10 cellular contexts compared by ENCODE assay signal in genomic region chr5:5881294-5881693, GRCh38.
DNase-seq lines count a peak whose midpoint lies in the region; ATAC-seq and TF ChIP-seq lines count a peak whose summit lies in the region.
"Had no signal": no experiment of that assay in that cellular context is flagged by ENCODE, and none has a peak within 500 bp of the region (broad histone marks: within the 10 kb centered on the region; RNA-seq: fewer than 3 reads in every experiment).

No MANE protein-coding gene starts in this region.

- H3K27ac Mint-ChIP-seq in activated CD8-positive, alpha-beta T cell treated with anti-CD3 and anti-CD28 coated beads for 36 hours = no peak overlapping the region
- no peak overlapping the region for H3K27ac Mint-ChIP-seq in activated CD8-positive, alpha-beta T cell treated with anti-CD3 and anti-CD28 coated beads, Interleukin-2, amount 10 ng/mL, durations not matched to agents 7 days and 5 days
- H3K27ac Mint-ChIP-seq in progenitor cell of endocrine pancreas = no peak overlapping the region
- H3K27ac Mint-ChIP-seq in immature natural killer cell = no peak overlapping the region

- H3K36me3 ChIP-seq in H7 (replicated peaks; ENCODE audit: control insufficient read depth, insufficient read depth, low read length) (no peaks in the 10 kb centered on the region), Peyer's patch (no peaks in the 10 kb centered on the region)

- TF ChIP-seq POLR2A in Peyer's patch (IDR thresholded peaks at IDR 0.05) = no peak

- H3K4me1 Mint-ChIP-seq in activated CD8-positive, alpha-beta T cell treated with anti-CD3 and anti-CD28 coated beads for 36 hours (ENCODE audit: low read depth) = no peaks in the 10 kb centered on the region
- no peaks in the 10 kb centered on the region for H3K4me1 Mint-ChIP-seq in activated CD8-positive, alpha-beta T cell treated with anti-CD3 and anti-CD28 coated beads, Interleukin-2, amount 10 ng/mL, durations not matched to agents 7 days and 5 days (ENCODE audit: low read depth)
- H3K4me1 Mint-ChIP-seq in progenitor cell of endocrine pancreas (ENCODE audit: low read depth) = peaks cover 6% of the 10 kb centered on the region
- no peaks in the 10 kb centered on the region for H3K4me1 Mint-ChIP-seq in immature natural killer cell

- H3K27me3 Mint-ChIP-seq in activated CD8-positive, alpha-beta T cell treated with anti-CD3 and anti-CD28 coated beads for 36 hours = peaks cover 21% of the 10 kb centered on the region
- no peaks in the 10 kb centered on the region for H3K27me3 Mint-ChIP-seq in activated CD8-positive, alpha-beta T cell treated with anti-CD3 and anti-CD28 coated beads, Interleukin-2, amount 10 ng/mL, durations not matched to agents 7 days and 5 days (ENCODE audit: low read depth)
- H3K27me3 Mint-ChIP-seq in progenitor cell of endocrine pancreas (peaks cover 29% of the 10 kb centered on the region), immature natural killer cell (ENCODE audit: low read depth in 3 of 3) (peaks cover 0 to 4% (median 4%) of the 10 kb centered on the region in 3 donors)

- ATAC-seq in activated CD8-positive, alpha-beta T cell treated with anti-CD3 and anti-CD28 coated beads for 36 hours = no peak
- no peak for ATAC-seq in activated CD8-positive, alpha-beta T cell treated with anti-CD3 and anti-CD28 coated beads, Interleukin-2, amount 10 ng/mL, durations not matched to agents 7 days and 5 days
- ATAC-seq in HG03097 (IDR thresholded peaks at IDR 0.05; ENCODE audit: low FRiP score, unreplicated experiment) = no peak

- no peak overlapping the region for H3K4me3 Mint-ChIP-seq in activated CD8-positive, alpha-beta T cell treated with anti-CD3 and anti-CD28 coated beads for 36 hours
- H3K4me3 Mint-ChIP-seq in activated CD8-positive, alpha-beta T cell treated with anti-CD3 and anti-CD28 coated beads, Interleukin-2, amount 10 ng/mL, durations not matched to agents 7 days and 5 days = no peak overlapping the region
- H3K4me3 Mint-ChIP-seq in progenitor cell of endocrine pancreas (ENCODE audit: low read depth) = no peak overlapping the region
- no peak overlapping the region for H3K4me3 Mint-ChIP-seq in immature natural killer cell

- H3K27me3 ChIP-seq in H7 (ENCODE audit: control insufficient read depth, insufficient read depth, low read length) = no peaks in the 10 kb centered on the region
- H3K27me3 ChIP-seq in Peyer's patch = no peaks in the 10 kb centered on the region

- CTCF ChIA-PET in activated CD8-positive, alpha-beta T cell treated with anti-CD3 and anti-CD28 coated beads for 36 hours (lab: Charles Lee) = interaction anchor here (1.1 kb wide), 1 partner anchor 402 kb away, joined by 3 read pairs; no protein-coding TSS in a partner anchor
- CTCF ChIA-PET in activated CD8-positive, alpha-beta T cell treated with anti-CD3 and anti-CD28 coated beads, Interleukin-2, amount 10 ng/mL, durations not matched to agents 7 days and 5 days (lab: Charles Lee) = no interaction called here

- TF ChIP-seq CTCF in activated CD8-positive, alpha-beta T cell treated with anti-CD3 and anti-CD28 coated beads for 36 hours (IDR thresholded peaks at IDR 0.05) = no peak
- TF ChIP-seq CTCF in Peyer's patch (IDR thresholded peaks at IDR 0.05) (no peak), progenitor cell of endocrine pancreas (IDR thresholded peaks at IDR 0.05; ENCODE audit: unreplicated experiment) (peak; percentile 57)

- POLR2A ChIA-PET in activated CD8-positive, alpha-beta T cell treated with anti-CD3 and anti-CD28 coated beads for 36 hours (lab: Charles Lee) = interaction anchor here (0.6 kb wide), 1 partner anchor 813 kb away, joined by 3 read pairs; no protein-coding TSS in a partner anchor
- POLR2A ChIA-PET in activated CD8-positive, alpha-beta T cell treated with anti-CD3 and anti-CD28 coated beads, Interleukin-2, amount 10 ng/mL, durations not matched to agents 7 days and 5 days (lab: Charles Lee) = no interaction called here

- H3K9me3 Mint-ChIP-seq in activated CD8-positive, alpha-beta T cell treated with anti-CD3 and anti-CD28 coated beads for 36 hours = no peaks in the 10 kb centered on the region
- H3K9me3 Mint-ChIP-seq in activated CD8-positive, alpha-beta T cell treated with anti-CD3 and anti-CD28 coated beads, Interleukin-2, amount 10 ng/mL, durations not matched to agents 7 days and 5 days (ENCODE audit: insufficient read depth) = no peaks in the 10 kb centered on the region
- H3K9me3 Mint-ChIP-seq in progenitor cell of endocrine pancreas (ENCODE audit: low read depth) = peaks cover 3% of the 10 kb centered on the region
- peaks cover 0 to 4% (median 0%) of the 10 kb centered on the region in 6 donors for H3K9me3 Mint-ChIP-seq in immature natural killer cell

- DNase-seq in activated CD8-positive, alpha-beta T cell treated with anti-CD3 and anti-CD28 coated beads for 36 hours = peak; percentile 7
- no peak for DNase-seq in activated CD8-positive, alpha-beta T cell treated with anti-CD3 and anti-CD28 coated beads, Interleukin-2, amount 10 ng/mL, durations not matched to agents 7 days and 5 days
- DNase-seq in H7 (peak; percentile 75), Peyer's patch (peak in 2 of 3 donors; percentile 31 to 52), progenitor cell of endocrine pancreas (ENCODE audit: low spot score, unreplicated experiment) (peak; percentile 27), immature natural killer cell (no peak), ecto neural progenitor cell (ENCODE audit: low spot score) (no peak)
- DNase-seq: hypothalamus, PC-9 had no signal

- no peaks in the 10 kb centered on the region for H3K9me3 ChIP-seq in Peyer's patch

- H3K36me3 Mint-ChIP-seq in activated CD8-positive, alpha-beta T cell treated with anti-CD3 and anti-CD28 coated beads for 36 hours (ENCODE audit: low read depth) = no peaks in the 10 kb centered on the region
- H3K36me3 Mint-ChIP-seq in activated CD8-positive, alpha-beta T cell treated with anti-CD3 and anti-CD28 coated beads, Interleukin-2, amount 10 ng/mL, durations not matched to agents 7 days and 5 days (ENCODE audit: low read depth) = no peaks in the 10 kb centered on the region
- H3K36me3 Mint-ChIP-seq in progenitor cell of endocrine pancreas (ENCODE audit: insufficient read depth) (no peaks in the 10 kb centered on the region), immature natural killer cell (no peaks in the 10 kb centered on the region)

- H3K4me3 ChIP-seq in H7 (ENCODE audit: insufficient read depth, low read depth, low read length) (no peak overlapping the region), Peyer's patch (no peak overlapping the region)
- H3K4me3 ChIP-seq: PC-9 had no signal

- intact Hi-C loops in activated CD8-positive, alpha-beta T cell treated with anti-CD3 and anti-CD28 coated beads for 36 hours (cut with micrococcal nuclease) = no loop called here

- H3K27ac ChIP-seq in Peyer's patch = no peak overlapping the region
- H3K27ac ChIP-seq: PC-9 had no signal

- H3K4me1 ChIP-seq in Peyer's patch = no peaks in the 10 kb centered on the region

Comparison
In these comparisons a context has a peak if more than half of its experiments do, and no peak if none do; other contexts are left out.
1. DNase-seq: peak in activated CD8-positive, alpha-beta T cell treated with anti-CD3 and anti-CD28 coated beads for 36 hours (single experiment), H7 (single experiment), Peyer's patch (2 of 3) and progenitor cell of endocrine pancreas (single experiment); none in activated CD8-positive, alpha-beta T cell treated with anti-CD3 and anti-CD28 coated beads, Interleukin-2, amount 10 ng/mL, durations not matched to agents 7 days and 5 days (single experiment), immature natural killer cell (0 of 3) and ecto neural progenitor cell (single experiment).